Comparison of ENCODE assay signal across 23 cellular contexts in genomic region chr19:40507892-40508291, GRCh38. TPM values are rescaled to one million over a fixed set of nuclear protein-coding genes. Genes with fewer than 3 reads are reported as not detected.
DNase-seq lines count a peak whose midpoint lies in the region; ATAC-seq, FAIRE-seq and TF ChIP-seq lines count a peak whose summit lies in the region.
"Had no signal": no experiment of that assay in that cellular context is flagged by ENCODE, and none has a peak within 500 bp of the region (broad histone marks: within the 10 kb centered on the region; RNA-seq: fewer than 3 reads in every experiment).

No MANE protein-coding gene starts in this region.

- H3K27ac ChIP-seq in H1 (ENCODE audit: low read depth, low read length) (no peak overlapping the region), neuronal stem cell (replicated peaks; ENCODE audit: low read length) (no peak overlapping the region)
- H3K27ac ChIP-seq: BLaER1 treated with 17β-estradiol and CSF1 and Interleukin-3, amounts not matched to agents 10 nM and 100 nM; HL-60 had no signal

- ATAC-seq in WTC11 (peak; percentile 19), HG03280 (IDR thresholded peaks at IDR 0.05; ENCODE audit: unreplicated experiment) (no peak)

- H3K23ac ChIP-seq in H1 (ENCODE audit: insufficient read length), result no peak overlapping the region
- H3K23ac ChIP-seq in neuronal stem cell (ENCODE audit: low read depth, low read length, poor library complexity), result no peak overlapping the region

- H3K56ac ChIP-seq in H1 (replicated peaks; ENCODE audit: insufficient read length, low read depth, low read length), result no peak overlapping the region

- H2BK5ac ChIP-seq in H1 (ENCODE audit: low read depth, low read length) (no peak overlapping the region), neuronal stem cell (ENCODE audit: low read length) (no peak overlapping the region)

- no peak overlapping the region for H2BK20ac ChIP-seq in H1 (ENCODE audit: low read length)

- no peak overlapping the region for H3K14ac ChIP-seq in H1 (ENCODE audit: insufficient read length)
- no peak overlapping the region for H3K14ac ChIP-seq in neuronal stem cell (ENCODE audit: low read length)

- H2BK15ac ChIP-seq in H1 (ENCODE audit: low read length) (no peak overlapping the region), neuronal stem cell (ENCODE audit: low read length) (no peak overlapping the region)

- no peak overlapping the region for H3K4me2 ChIP-seq in H1 (ENCODE audit: insufficient read depth in 1 of 2, low read depth in 2 of 2, low read length in 2 of 2)
- H3K4me2 ChIP-seq in neuronal stem cell (ENCODE audit: insufficient read depth, low read length, poor library complexity, severe bottlenecking), result no peak overlapping the region
- H3K4me2 ChIP-seq: BLaER1 treated with 17β-estradiol and CSF1 and Interleukin-3, amounts not matched to agents 10 nM and 100 nM had no signal

- H2AK5ac ChIP-seq in H1 (ENCODE audit: low read depth, low read length), result no peak overlapping the region
- no peak overlapping the region for H2AK5ac ChIP-seq in neuronal stem cell (ENCODE audit: low read depth, low read length)

- POLR2A ChIA-PET in WTC11 (lab: Charles Lee) (interaction anchor here (0.6 kb wide), 1 partner anchor 9 kb away, joined by 3 read pairs; no protein-coding TSS in a partner anchor), H1 (lab: Charles Lee; ENCODE audit: partially characterized antibody) (no interaction called here)

- H4K20me1 ChIP-seq in H1 (replicated peaks in 1 of 2; ENCODE audit: control insufficient read depth in 1 of 2, insufficient read depth in 2 of 2, low read length in 2 of 2), result no peaks in the 10 kb centered on the region
- H4K20me1 ChIP-seq: BLaER1 treated with 17β-estradiol and CSF1 and Interleukin-3, amounts not matched to agents 10 nM and 100 nM had no signal

- peak; percentile 39 for DNase-seq in H7
- no peak for DNase-seq in WTC11 (ENCODE audit: low spot score)
- no peak for DNase-seq in H1 (ENCODE audit: low read depth in 1 of 2, low spot score in 2 of 2)
- no peak for DNase-seq in neuronal stem cell (ENCODE audit: low spot score)
- no peak for DNase-seq in KBM-7
- no peak for DNase-seq in NCI-H1105 treated with DMSO at 0.1 percent for 48 hours (lab: John Stamatoyannopoulos, UW)
- no peak for DNase-seq in activated CD4-positive, alpha-beta T cell treated with anti-CD3 and anti-CD28 coated beads for 4 hours
- DNase-seq: CD4-positive, CD25-positive, alpha-beta regulatory T cell; CD8-positive, alpha-beta memory T cell; COR-L47; DMS 273 treated with DMSO at 0.1 percent for 48 hours; DMS53; DND-41; EL had no signal

- no peaks in the 10 kb centered on the region for H3K9me3 Mint-ChIP-seq in WTC11
- H3K9me3 Mint-ChIP-seq: CD8-positive, alpha-beta memory T cell had no signal

- in situ Hi-C loops in KBM-7 (cut with MboI; ENCODE audit: low pct_unique_long_range_greater_than_20kb, low sequenced_read_pairs), result no loop called here

- H3K4me3 Mint-ChIP-seq in WTC11, result no peak overlapping the region
- H3K4me3 Mint-ChIP-seq: B cell; CD4-positive, CD25-positive, alpha-beta regulatory T cell; CD8-positive, alpha-beta memory T cell had no signal

- H3K9ac ChIP-seq in H1 (replicated peaks in 1 of 4; ENCODE audit: extremely low read depth in 1 of 4, low read depth in 3 of 4, low read length in 3 of 4), result no peak overlapping the region
- peak overlapping the region; percentile 25 for H3K9ac ChIP-seq in neuronal stem cell (ENCODE audit: low read depth, low read length, poor library complexity)
- H3K9ac ChIP-seq: BLaER1 treated with 17β-estradiol and CSF1 and Interleukin-3, amounts not matched to agents 10 nM and 100 nM had no signal

- no peak for TF ChIP-seq RAD21 in H1 (IDR thresholded peaks at IDR 0.05 in 1 of 2, conservative IDR thresholded peaks at IDR 0.05 in 1 of 2; ENCODE audit: low read depth in 2 of 2, low read length in 2 of 2)

- no peak overlapping the region for H3K4me3 ChIP-seq in H7 (ENCODE audit: insufficient read depth, low read depth, low read length)
- no peak overlapping the region for H3K4me3 ChIP-seq in H1 (ENCODE audit: extremely low read depth in 1 of 4, insufficient read depth in 2 of 4, low read depth in 3 of 4, low read length in 4 of 4)
- H3K4me3 ChIP-seq in neuronal stem cell (ENCODE audit: low read length in 2 of 2), result no peak overlapping the region
- H3K4me3 ChIP-seq: BLaER1 treated with 17β-estradiol and CSF1 and Interleukin-3, amounts not matched to agents 10 nM and 100 nM had no signal

- H3K79me1 ChIP-seq in H1 (ENCODE audit: low read depth, low read length) (no peaks in the 10 kb centered on the region), neuronal stem cell (ENCODE audit: low read depth, low read length) (peaks cover 2% of the 10 kb centered on the region)

- H4K8ac ChIP-seq in H1 (ENCODE audit: extremely low read depth, insufficient read depth, low read length), result no peak overlapping the region
- H4K8ac ChIP-seq in neuronal stem cell (ENCODE audit: low read depth, low read length), result no peak overlapping the region

- FAIRE-seq in H1 (lab: Jason Lieb, UNC), result no peak
- FAIRE-seq: G401.6, GM12892, GM18507, H54 had no signal

- H3K36me3 Mint-ChIP-seq in WTC11, result 0 out of 2 replicates have a peak, but pooled peaks cover 4% of the 10 kb centered on the region
- H3K36me3 Mint-ChIP-seq: CD4-positive, CD25-positive, alpha-beta regulatory T cell had no signal

- H3K79me2 ChIP-seq in H1 (ENCODE audit: control insufficient read depth in 1 of 2, insufficient read depth in 2 of 2, low read length in 2 of 2), result no peaks in the 10 kb centered on the region

- no peak overlapping the region for H3K4ac ChIP-seq in H1 (replicated peaks; ENCODE audit: insufficient read length, low read depth, low read length)
- H3K4ac ChIP-seq in neuronal stem cell (ENCODE audit: low read length), result no peak overlapping the region

- H3K27me3 Mint-ChIP-seq in WTC11 (ENCODE audit: low read depth), result peaks cover 88% of the 10 kb centered on the region

- no peak overlapping the region for H3K27ac Mint-ChIP-seq in WTC11
- H3K27ac Mint-ChIP-seq: B cell; CD8-positive, alpha-beta memory T cell had no signal

- H3K18ac ChIP-seq in H1 (ENCODE audit: extremely low read depth, low read length), result no peak overlapping the region
- H3K18ac ChIP-seq in neuronal stem cell (ENCODE audit: low read length), result no peak overlapping the region

- H4K91ac ChIP-seq in H1 (replicated peaks; ENCODE audit: insufficient read length, low read length) (no peak overlapping the region), neuronal stem cell (ENCODE audit: low read depth, low read length, poor library complexity) (no peak overlapping the region)

- no peaks in the 10 kb centered on the region for H3K36me3 ChIP-seq in H7 (replicated peaks; ENCODE audit: control insufficient read depth, insufficient read depth, low read length)
- no peaks in the 10 kb centered on the region for H3K36me3 ChIP-seq in H1 (ENCODE audit: control insufficient read depth in 2 of 4, insufficient read depth in 4 of 4, low read length in 3 of 4)
- H3K36me3 ChIP-seq in neuronal stem cell (replicated peaks in 1 of 2; ENCODE audit: control insufficient read depth in 2 of 2, insufficient read depth in 2 of 2, low read length in 2 of 2), result no peaks in the 10 kb centered on the region
- H3K36me3 ChIP-seq: BLaER1 treated with 17β-estradiol and CSF1 and Interleukin-3, amounts not matched to agents 10 nM and 100 nM had no signal

- no peak for TF ChIP-seq EP300 in H1 (IDR thresholded peaks at IDR 0.05; ENCODE audit: borderline replicate concordance in 1 of 2, low read depth in 2 of 2, low read length in 2 of 2)

- peaks cover 8% of the 10 kb centered on the region for H3K23me2 ChIP-seq in H1 (ENCODE audit: low read depth, low read length)

- H4K5ac ChIP-seq in H1 (ENCODE audit: insufficient read length, low read depth, low read length), result no peak overlapping the region

- H2BK12ac ChIP-seq in H1 (ENCODE audit: low read depth, low read length), result no peak overlapping the region
- H2BK12ac ChIP-seq in neuronal stem cell (ENCODE audit: low read length), result no peak overlapping the region

- 49% methylated on average over 2 of the region's 2 CpGs; no CpG with 5 or more reads in 1 of the 2 experiments for WGBS in H1 (ENCODE audit: extremely low coverage in 1 of 2, insufficient coverage in 1 of 2, insufficient read length in 1 of 2, insufficient replicate concordance in 2 of 2, low coverage in 1 of 2, low lambda C conversion rate in 2 of 2, missing lambda C conversion rate in 1 of 2), 2 experiments
- WGBS in neuronal stem cell (ENCODE audit: extremely low coverage in 2 of 2, insufficient read length in 2 of 2, insufficient replicate concordance in 1 of 2), 2 donors, result no CpG with 5 or more reads among the region's 2 CpGs

- no peaks in the 10 kb centered on the region for H3K9me3 ChIP-seq in H1 (ENCODE audit: insufficient read depth in 2 of 2, low read depth in 1 of 2, low read length in 1 of 2)
- H3K9me3 ChIP-seq in neuronal stem cell (replicated peaks in 1 of 2; ENCODE audit: control insufficient read depth in 2 of 2, insufficient read depth in 1 of 2, low read depth in 1 of 2, low read length in 2 of 2), result peaks cover 0 to 5% of the 10 kb centered on the region in 2 donors

- no peak overlapping the region for H2AFZ ChIP-seq in H1 (ENCODE audit: low read length)
- H2AFZ ChIP-seq in neuronal stem cell (ENCODE audit: low read length), result no peak overlapping the region

- no peak for TF ChIP-seq CTCF in WTC11 (IDR thresholded peaks at IDR 0.05)
- no peak for TF ChIP-seq CTCF in H1 (IDR thresholded peaks at IDR 0.05; ENCODE audit: control extremely low read depth in 1 of 3, insufficient read depth in 1 of 3, low read depth in 1 of 3, low read length in 3 of 3)

- H3K4me1 Mint-ChIP-seq in WTC11, result 0 out of 2 replicates have a peak, but pooled peaks cover 3% of the 10 kb centered on the region

- H3K27me3 ChIP-seq in H7 (ENCODE audit: control insufficient read depth, insufficient read depth, low read length) (peaks cover 34% of the 10 kb centered on the region), H1 (replicated peaks in 1 of 4; ENCODE audit: control insufficient read depth in 3 of 4, extremely low read depth in 1 of 4, insufficient read depth in 3 of 4, low read length in 3 of 4) (peaks cover 15 to 29% (median 22%) of the 10 kb centered on the region in 4 experiments), neuronal stem cell (ENCODE audit: control insufficient read depth in 3 of 3, insufficient read depth in 3 of 3, low read depth in 1 of 3, low read length in 3 of 3) (peaks cover 7 to 44% (median 21%) of the 10 kb centered on the region in 3 experiments)
- H3K27me3 ChIP-seq: BLaER1 treated with 17β-estradiol and CSF1 and Interleukin-3, amounts not matched to agents 10 nM and 100 nM had no signal

- H3K4me1 ChIP-seq in H1 (replicated peaks in 1 of 4; ENCODE audit: control insufficient read depth in 3 of 4, insufficient read depth in 4 of 4, low read length in 3 of 4) (peaks cover 0 to 4% (median 2%) of the 10 kb centered on the region in 4 experiments; a peak in 2 of 7 replicates), neuronal stem cell (ENCODE audit: control insufficient read depth in 2 of 2, insufficient read depth in 1 of 2, low read depth in 1 of 2, low read length in 2 of 2) (peaks cover 7 to 15% of the 10 kb centered on the region in 2 donors)

- CTCF ChIA-PET in WTC11 (lab: Charles Lee) (interaction anchor here (0.6 to 2.9 kb wide), 4 partner anchors 12 to 1207 kb away, joined by 3 to 11 read pairs (median 3); no protein-coding TSS in a partner anchor), H1 (lab: Charles Lee; ENCODE audit: partially characterized antibody) (interaction anchor here (1.0 kb wide), 1 partner anchor 10 kb away, joined by 3 read pairs; no protein-coding TSS in a partner anchor)

- H2BK120ac ChIP-seq in H1 (replicated peaks; ENCODE audit: low read depth, low read length) (no peak overlapping the region), neuronal stem cell (ENCODE audit: low read depth, low read length) (no peak overlapping the region)

- TF ChIP-seq POLR2A in H1 (IDR thresholded peaks at IDR 0.05; ENCODE audit: control extremely low read depth in 1 of 2, low read depth in 2 of 2, low read length in 2 of 2), result no peak

RNA-seq across cellular contexts. Expression of gene SPTBN4, which starts 41.1 kb away (rescaled TPM):
- 0.78 and 1.1 TPM in 2 replicates for total RNA-seq in H7 (2014; rRNA removed; shearing (Covaris generic))
- 2.8 to 5.7 TPM (median 3.9 TPM) in 3 replicates for total RNA-seq in WTC11 (2021)
- total RNA-seq in H1 (2021; fragmentation: NEBNext Ultra II Directional; extraction: Animal tissue kit (Norgen Biotek cat#: 25700)), result 1.9 and 3.4 TPM in 2 replicates
- 3.0 and 4.7 TPM in 2 replicates for polyA plus RNA-seq in H1 (2011; rRNA removed)
- polyA plus RNA-seq in H1 (2011; cell fraction: cytosol; rRNA removed), result 5.7 TPM
- 6.7 TPM for polyA plus RNA-seq in H1 (2011; cell fraction: nucleus; rRNA removed)
- polyA plus RNA-seq in H1 (2012, experiment 1 of 2), result 3.3 to 7.4 TPM (median 5.5 TPM) in 4 replicates
- polyA plus RNA-seq in H1 (2012, experiment 2 of 2), result 2.0 TPM
- polyA plus RNA-seq in H1 (2013, experiment 1 of 2), result 2.4 TPM
- polyA plus RNA-seq in H1 (2013, experiment 2 of 2), result 1.8 TPM
- 1.3 and 2.0 TPM in 2 replicates for polyA minus RNA-seq in H1 (2011; rRNA and poly(A)+ RNA removed)
- 1.8 TPM for polyA minus RNA-seq in H1 (2011; cell fraction: cytosol; rRNA and poly(A)+ RNA removed)
- 1.6 TPM for polyA minus RNA-seq in H1 (2011; cell fraction: nucleus; rRNA and poly(A)+ RNA removed)
- polyA plus RNA-seq in neuronal stem cell (2013, experiment 1 of 2), result 1.4 TPM
- polyA plus RNA-seq in neuronal stem cell (2013, experiment 2 of 2), result 2.0 TPM
- total RNA-seq: CD4-positive, CD25-positive, alpha-beta regulatory T cell; HT1080 had no signal
- polyA plus RNA-seq: CD4-positive, CD25-positive, alpha-beta regulatory T cell; CD8-positive, alpha-beta memory T cell had no signal

RNA-seq across cellular contexts. Expression of gene BLVRB, which starts 42.3 kb away (rescaled TPM):
- total RNA-seq in H7 (2014; rRNA removed; shearing (Covaris generic)), result 43.6 and 53.8 TPM in 2 replicates
- total RNA-seq in WTC11 (2021), result 35.1 to 38.5 TPM (median 37.1 TPM) in 3 replicates
- 28.7 and 32.3 TPM in 2 replicates for total RNA-seq in H1 (2021; fragmentation: NEBNext Ultra II Directional; extraction: Animal tissue kit (Norgen Biotek cat#: 25700))
- polyA plus RNA-seq in H1 (2011; rRNA removed), result 182 and 196 TPM in 2 replicates
- polyA plus RNA-seq in H1 (2011; cell fraction: cytosol; rRNA removed), result 134 TPM
- 82.5 TPM for polyA plus RNA-seq in H1 (2011; cell fraction: nucleus; rRNA removed)
- 36.4 to 73.2 TPM (median 66.2 TPM) in 4 replicates for polyA plus RNA-seq in H1 (2012, experiment 1 of 2)
- polyA plus RNA-seq in H1 (2012, experiment 2 of 2), result 60.9 TPM
- 43.5 TPM for polyA plus RNA-seq in H1 (2013, experiment 1 of 2)
- 41.3 TPM for polyA plus RNA-seq in H1 (2013, experiment 2 of 2)
- polyA minus RNA-seq in H1 (2011; rRNA and poly(A)+ RNA removed), result 37.7 and 38.8 TPM in 2 replicates
- 41.1 TPM for polyA minus RNA-seq in H1 (2011; cell fraction: cytosol; rRNA and poly(A)+ RNA removed)
- polyA minus RNA-seq in H1 (2011; cell fraction: nucleus; rRNA and poly(A)+ RNA removed), result 29.0 TPM
- 25.7 TPM for polyA plus RNA-seq in neuronal stem cell (2013, experiment 1 of 2)
- 25.5 TPM for polyA plus RNA-seq in neuronal stem cell (2013, experiment 2 of 2)
